In genomic region chr3:9314796-9315195, GRCh38 we compare ENCODE assay signal across 15 cellular contexts.
"Had no signal": no experiment of that assay in that cellular context is flagged by ENCODE, and none has a peak within 500 bp of the region (broad histone marks: within the 10 kb centered on the region; RNA-seq: fewer than 3 reads in every experiment).

No MANE protein-coding gene starts in this region.

- H3K9me3 ChIP-seq: colonic mucosa, gastroesophageal sphincter, tibial artery, vagina had no signal

- H3K79me2 ChIP-seq: parathyroid adenoma had no signal

- H2AFZ ChIP-seq: parathyroid adenoma had no signal

- H3K27ac ChIP-seq: colonic mucosa, gastroesophageal sphincter, parathyroid adenoma, skin epidermis, tibial artery, vagina had no signal

- H3K9ac ChIP-seq: parathyroid adenoma had no signal

- H3K9me3 Mint-ChIP-seq: activated CD4-positive, alpha-beta T cell treated with anti-CD3 and anti-CD28 coated beads, Interleukin-2, amount 10 ng/mL, durations not matched to agents 7 days and 5 days; activated T-helper 17 cell treated with anti-CD3 and anti-CD28 coated beads, Interleukin-2, amount 50 U/mL, for 72 hours had no signal

- H3K4me1 ChIP-seq: colonic mucosa had no signal

- DNase-seq: activated CD4-positive, alpha-beta T cell treated with anti-CD3 and anti-CD28 coated beads, Interleukin-2, amount 10 ng/mL, durations not matched to agents 7 days and 5 days; activated CD4-positive, CD25-positive, alpha-beta regulatory T cell; activated CD8-positive, alpha-beta memory T cell treated with anti-CD3 and anti-CD28 coated beads for 24 hours; activated naive CD4-positive, alpha-beta T cell treated with anti-CD3 and anti-CD28 coated beads, Interleukin-2, amount 50 U/mL, for 16 hours; caudate nucleus; colonic mucosa; effector CD4-positive, alpha-beta T cell; kidney; tibial artery had no signal

- H3K4me3 ChIP-seq: colonic mucosa, gastroesophageal sphincter, skin epidermis, tibial artery, vagina had no signal

- H3K36me3 ChIP-seq: colonic mucosa, gastroesophageal sphincter, tibial artery, vagina had no signal

- H3K4me1 Mint-ChIP-seq: activated CD4-positive, alpha-beta T cell treated with anti-CD3 and anti-CD28 coated beads, Interleukin-2, amount 10 ng/mL, durations not matched to agents 7 days and 5 days; activated T-helper 17 cell treated with anti-CD3 and anti-CD28 coated beads, Interleukin-2, amount 50 U/mL, for 72 hours had no signal

- H3K4me3 Mint-ChIP-seq: activated CD4-positive, alpha-beta T cell treated with anti-CD3 and anti-CD28 coated beads, Interleukin-2, amount 10 ng/mL, durations not matched to agents 7 days and 5 days; activated T-helper 17 cell treated with anti-CD3 and anti-CD28 coated beads, Interleukin-2, amount 50 U/mL, for 72 hours; neural crest cell had no signal

- H3K27ac Mint-ChIP-seq: activated CD4-positive, alpha-beta T cell treated with anti-CD3 and anti-CD28 coated beads, Interleukin-2, amount 10 ng/mL, durations not matched to agents 7 days and 5 days; activated T-helper 17 cell treated with anti-CD3 and anti-CD28 coated beads, Interleukin-2, amount 50 U/mL, for 72 hours had no signal

- ATAC-seq: activated T-helper 17 cell treated with anti-CD3 and anti-CD28 coated beads, Interleukin-2, amount 50 U/mL, for 72 hours; gastroesophageal sphincter had no signal

- H3K27me3 ChIP-seq: colonic mucosa, gastroesophageal sphincter, tibial artery, vagina had no signal
